8 cellular contexts compared by ENCODE assay signal in genomic region chr9:91978739-91979414, GRCh38. TPM values are rescaled to one million over a fixed set of nuclear protein-coding genes. Genes with fewer than 3 reads are reported as not detected.
DNase-seq lines count a peak whose midpoint lies in the region; ATAC-seq and TF ChIP-seq lines count a peak whose summit lies in the region.

No MANE protein-coding gene starts in this region.

- no peaks in the 10 kb centered on the region for H4K20me1 ChIP-seq in MM.1S (ENCODE audit: insufficient read depth, low read length)

- no peak overlapping the region for H3K27ac Mint-ChIP-seq in neural crest cell (ENCODE audit: unreplicated experiment)

- no peak overlapping the region for H3K4me3 Mint-ChIP-seq in neural crest cell

- no peak overlapping the region for H3K4me2 ChIP-seq in MM.1S (ENCODE audit: low read depth, low read length)

- H3K9ac ChIP-seq in MM.1S (ENCODE audit: low read length): no peak overlapping the region

- no peak overlapping the region for H3K27ac ChIP-seq in MM.1S (ENCODE audit: low read length)
- no peak overlapping the region for H3K27ac ChIP-seq in psoas muscle

- intact Hi-C loops in psoas muscle (cut with DNase I): no loop called here

- no peaks in the 10 kb centered on the region for H3K79me2 ChIP-seq in MM.1S (ENCODE audit: low read length)

- no peaks in the 10 kb centered on the region for H3K4me1 Mint-ChIP-seq in neural crest cell

- peak; percentile 67 for TF ChIP-seq CTCF in MM.1S (IDR thresholded peaks at IDR 0.05; ENCODE audit: low read length)
- TF ChIP-seq CTCF in neural crest cell (conservative IDR thresholded peaks at IDR 0.05): peak; percentile 49
- TF ChIP-seq CTCF in psoas muscle (IDR thresholded peaks at IDR 0.05): no peak

- H3K27me3 ChIP-seq in MM.1S (replicated peaks; ENCODE audit: insufficient read depth, low read length) (no peaks in the 10 kb centered on the region), psoas muscle (ENCODE audit: insufficient read depth in 3 of 3, low read length in 2 of 3) (peaks cover 0 to 2% (median 0%) of the 10 kb centered on the region in 3 donors)

- H3K4me1 ChIP-seq in MM.1S (ENCODE audit: low read length): no peaks in the 10 kb centered on the region
- H3K4me1 ChIP-seq in psoas muscle: no peaks in the 10 kb centered on the region

- no peaks in the 10 kb centered on the region for H3K9me3 ChIP-seq in MM.1S (replicated peaks; ENCODE audit: insufficient read depth, low read length)
- no peaks in the 10 kb centered on the region for H3K9me3 ChIP-seq in psoas muscle

- ATAC-seq in psoas muscle (no peak), GM21717 (IDR thresholded peaks at IDR 0.05; ENCODE audit: unreplicated experiment) (no peak)

- no peak overlapping the region for H3K4me3 ChIP-seq in MM.1S (ENCODE audit: low read length)
- no peak overlapping the region for H3K4me3 ChIP-seq in psoas muscle

- H3K36me3 ChIP-seq in MM.1S (replicated peaks; ENCODE audit: insufficient read depth, low read length) (no peaks in the 10 kb centered on the region), psoas muscle (ENCODE audit: insufficient read depth in 1 of 2, low read depth in 1 of 2) (no peaks in the 10 kb centered on the region)

- WGBS in psoas muscle, 3 donors: 52 to 60% (median 53%) methylated on average over 6 of the region's 6 CpGs

- peaks cover 11% of the 10 kb centered on the region for H3K9me3 Mint-ChIP-seq in neural crest cell

- peaks cover 2% of the 10 kb centered on the region for H3K36me3 Mint-ChIP-seq in neural crest cell (ENCODE audit: low read depth)

- no peaks in the 10 kb centered on the region for H3K27me3 Mint-ChIP-seq in neural crest cell (ENCODE audit: low read depth)

- DNase-seq in GM03348 (ENCODE audit: low spot score) (peak; percentile 85), MM.1S (peak; percentile 45), cerebellar cortex (ENCODE audit: low spot score) (peak; percentile 15), neural crest cell (ENCODE audit: low read depth, low spot score) (peak; percentile 14), psoas muscle (no peak), cerebellar nuclear complex (lab: John Stamatoyannopoulos, UW) (no peak)
- DNase-seq in stimulated activated CD4-positive, alpha-beta T cell treated with anti-CD3 and anti-CD28 coated beads, Interleukin-2, amount 100 ng/mL, for 48 hours: no peak

- H3F3A ChIP-seq in MM.1S (ENCODE audit: insufficient read depth, low read length): no peaks in the 10 kb centered on the region

- no peak overlapping the region for H2AFZ ChIP-seq in MM.1S (ENCODE audit: low read length)

- H3K9me2 ChIP-seq in MM.1S (replicated peaks; ENCODE audit: insufficient read depth, low read length): no peaks in the 10 kb centered on the region

RNA-seq across cellular contexts. Expression of gene ROR2, which starts 28.8 kb away (rescaled TPM):
- 12.4 and 14.9 TPM in 2 replicates for total RNA-seq in neural crest cell
- under 1 TPM; 0.11 to 0.52 (median 0.22) TPM for total RNA-seq in psoas muscle
- polyA plus RNA-seq in psoas muscle: under 1 TPM; 0.05 to 0.18 (median 0.09) TPM

Comparison
In these comparisons a context has a peak if more than half of its experiments do, and no peak if none do; other contexts are left out.
1. DNase-seq: peak in GM03348 (single experiment), MM.1S (single experiment), cerebellar cortex (single experiment) and neural crest cell (single experiment); none in psoas muscle (0 of 2), stimulated activated CD4-positive, alpha-beta T cell treated with anti-CD3 and anti-CD28 coated beads, Interleukin-2, amount 100 ng/mL, for 48 hours (0 of 2) and cerebellar nuclear complex (0 of 2).